ENCODE assay signal across 7 cellular contexts in genomic region chr18:75762758-75763157, GRCh38.
"Had no signal": no experiment of that assay in that cellular context is flagged by ENCODE, and none has a peak within 500 bp of the region (broad histone marks: within the 10 kb centered on the region; RNA-seq: fewer than 3 reads in every experiment).

No MANE protein-coding gene starts in this region.

- H3K4me3 ChIP-seq: GM12878 had no signal

- DNase-seq: GDM1, GF-D8 had no signal

- ATAC-seq: GM12878 had no signal

- FAIRE-seq: GM12878, GM12891, GM12892, GM18507, GM19239 had no signal
